10 cellular contexts compared by ENCODE assay signal in genomic region chr1:204102719-204103118, GRCh38. TPM values are rescaled to one million over a fixed set of nuclear protein-coding genes. Genes with fewer than 3 reads are reported as not detected.
DNase-seq lines count a peak whose midpoint lies in the region; ATAC-seq, FAIRE-seq and TF ChIP-seq lines count a peak whose summit lies in the region.
"Had no signal": no experiment of that assay in that cellular context is flagged by ENCODE, and none has a peak within 500 bp of the region (broad histone marks: within the 10 kb centered on the region; RNA-seq: fewer than 3 reads in every experiment).

No MANE protein-coding gene starts in this region.

- no peak overlapping the region for H3K4me3 Mint-ChIP-seq in MCF 10A (ENCODE audit: unreplicated experiment)

- CTCF ChIA-PET in MCF 10A (lab: Yijun Ruan, JAX) = interaction anchor here (0.7 to 1.0 kb wide), 2 partner anchors 27 to 222 kb away, joined by 3 to 4 read pairs; no protein-coding TSS in a partner anchor

- H3K9me3 ChIP-seq in osteoblast (ENCODE audit: low read depth, low read length) = no peaks in the 10 kb centered on the region

- TF ChIP-seq CTCF in MCF 10A (IDR thresholded peaks at IDR 0.05; ENCODE audit: unreplicated experiment) (no peak), osteoblast (IDR thresholded peaks at IDR 0.05; ENCODE audit: extremely low read depth, low read depth, low read length) (no peak), D721Med (IDR thresholded peaks at IDR 0.05; ENCODE audit: insufficient read depth, missing control alignments) (no peak)

- H3K27me3 Mint-ChIP-seq in MCF 10A (ENCODE audit: insufficient read depth, unreplicated experiment) = no peaks in the 10 kb centered on the region

- H4K20me1 ChIP-seq in osteoblast (ENCODE audit: insufficient read depth, low read length) = peaks cover 8% of the 10 kb centered on the region

- no peaks in the 10 kb centered on the region for H3K36me3 ChIP-seq in osteoblast (ENCODE audit: insufficient read depth, low read length)

- POLR2A ChIA-PET in MCF 10A (lab: Yijun Ruan, JAX) = interaction anchor here (0.7 kb wide), 1 partner anchor 206 kb away, joined by 3 read pairs; no protein-coding TSS in a partner anchor

- H3K36me3 Mint-ChIP-seq in MCF 10A (ENCODE audit: insufficient read depth, unreplicated experiment) = peaks cover 5% of the 10 kb centered on the region

- no peak for FAIRE-seq in D721Med (lab: Jason Lieb, UNC)

- intact Hi-C loops in MCF 10A (cut with micrococcal nuclease) = no loop called here

- no peak overlapping the region for H3K4me3 ChIP-seq in osteoblast (ENCODE audit: insufficient read depth, low read length)
- H3K4me3 ChIP-seq: skin epidermis had no signal

- BruUV-seq in MCF 10A (replicated peaks; lab: Mats Ljungman, UMichigan) = no TSS peak

- no peaks in the 10 kb centered on the region for H3K9me3 Mint-ChIP-seq in MCF 10A (ENCODE audit: unreplicated experiment)

- ATAC-seq in GM19324 (IDR thresholded peaks at IDR 0.05; ENCODE audit: low FRiP score, unreplicated experiment) = no peak
- ATAC-seq in GM21447 (IDR thresholded peaks at IDR 0.05; ENCODE audit: unreplicated experiment) = no peak

- peaks cover 10% of the 10 kb centered on the region for H3K79me2 ChIP-seq in osteoblast (ENCODE audit: insufficient read depth, low read length)

- H2AFZ ChIP-seq in osteoblast (ENCODE audit: low read length) = no peak overlapping the region

- peak overlapping the region; percentile 29 for H3K4me2 ChIP-seq in osteoblast (ENCODE audit: insufficient read depth, low read length)
- H3K4me2 ChIP-seq: KMS-11 had no signal

- peak; percentile 78 for DNase-seq in DMS53 (lab: John Stamatoyannopoulos, UW)
- DNase-seq in NCI-H69 (lab: John Stamatoyannopoulos, UW) = peak; percentile 70
- DNase-seq in MCF 10A (ENCODE audit: unreplicated experiment) = peak; percentile 79
- DNase-seq in osteoblast (ENCODE audit: insufficient read length, low spot score, missing footprints) = peak; percentile 49
- DNase-seq in D721Med (ENCODE audit: insufficient read length, low spot score) = no peak
- no peak for DNase-seq in GOT3 (lab: John Stamatoyannopoulos, UW)

- H3K4me1 Mint-ChIP-seq in MCF 10A (ENCODE audit: insufficient read depth, unreplicated experiment) = peaks cover 27% of the 10 kb centered on the region

- H3K4me1 ChIP-seq in osteoblast (ENCODE audit: insufficient read depth, low read length) = peaks cover 29% of the 10 kb centered on the region

- peak overlapping the region; percentile 68 for H3K27ac Mint-ChIP-seq in MCF 10A (ENCODE audit: low read depth, unreplicated experiment)

- H3K27me3 ChIP-seq in osteoblast (ENCODE audit: insufficient read depth, low read length) = no peaks in the 10 kb centered on the region

- no peak overlapping the region for H3K27ac ChIP-seq in osteoblast (ENCODE audit: low read depth, low read length)
- H3K27ac ChIP-seq: KMS-11 had no signal

RNA-seq across cellular contexts. Expression of gene SOX13, which starts 29.8 kb away (rescaled TPM):
- total RNA-seq in MCF 10A (2022) = 23.7 and 32.8 TPM in 2 replicates
- total RNA-seq in osteoblast = 6.8 and 9.0 TPM in 2 replicates

RNA-seq across cellular contexts. Expression of gene ETNK2, which starts 49.1 kb away (rescaled TPM):
- total RNA-seq in MCF 10A (2022) = 6.7 and 9.5 TPM in 2 replicates
- 0.72 and 1.2 TPM in 2 replicates for total RNA-seq in osteoblast

Comparison
In these comparisons a context has a peak if more than half of its experiments do, and no peak if none do; other contexts are left out.
1. DNase-seq: peak in DMS53 (single experiment), NCI-H69 (single experiment), MCF 10A (single experiment) and osteoblast (single experiment); none in D721Med (single experiment) and GOT3 (single experiment).